Comparison of ENCODE assay signal across 23 cellular contexts in genomic region chr2:79947751-79948150, GRCh38.
"Had no signal": no experiment of that assay in that cellular context is flagged by ENCODE, and none has a peak within 500 bp of the region (broad histone marks: within the 10 kb centered on the region; RNA-seq: fewer than 3 reads in every experiment).

No MANE protein-coding gene starts in this region.

- H3K4me3 ChIP-seq: coronary artery, dorsolateral prefrontal cortex, esophagus muscularis mucosa, gastroesophageal sphincter, heart left ventricle, hepatocyte, lung had no signal

- H3K9me3 ChIP-seq: esophagus muscularis mucosa, gastroesophageal sphincter, heart left ventricle had no signal

- H3K36me3 ChIP-seq: esophagus muscularis mucosa, gastroesophageal sphincter, heart left ventricle had no signal

- H2AFZ ChIP-seq: hepatocyte had no signal

- H3K27me3 ChIP-seq: dorsolateral prefrontal cortex, esophagus muscularis mucosa, foreskin keratinocyte, gastroesophageal sphincter, heart left ventricle, hepatocyte had no signal

- ATAC-seq: foreskin keratinocyte; gastroesophageal sphincter; heart left ventricle; left colon; left lobe of liver; left ventricle myocardium superior; naive thymus-derived CD4-positive, alpha-beta T cell had no signal

- H3K4me1 ChIP-seq: esophagus muscularis mucosa, foreskin keratinocyte, gastroesophageal sphincter had no signal

- H3K4me2 ChIP-seq: hepatocyte had no signal

- DNase-seq: dermis blood vessel endothelial cell; dorsolateral prefrontal cortex; effector CD4-positive, alpha-beta T cell; effector memory CD4-positive, alpha-beta T cell; foreskin keratinocyte; heart left ventricle; hypothalamus; immature natural killer cell; islet precursor cell; kidney; kidney glomerular epithelial cell; left colon; left ventricle myocardium superior; mammary epithelial cell; mesendoderm; midbrain; naive thymus-derived CD4-positive, alpha-beta T cell had no signal

- H3K27ac ChIP-seq: coronary artery, dorsolateral prefrontal cortex, esophagus muscularis mucosa, foreskin keratinocyte, gastroesophageal sphincter, heart left ventricle, hepatocyte had no signal
